ENCODE assay signal across 11 cellular contexts in genomic region chr3:16896820-16897219, GRCh38. TPM values are rescaled to one million over a fixed set of nuclear protein-coding genes. Genes with fewer than 3 reads are reported as not detected.
A peak's percentile ranks its signal among the peaks of the same experiment; 100 is the strongest.
DNase-seq lines count a peak whose midpoint lies in the region; ATAC-seq and TF ChIP-seq lines count a peak whose summit lies in the region.
"Had no signal": no experiment of that assay in that cellular context is flagged by ENCODE, and none has a peak within 500 bp of the region (broad histone marks: within the 10 kb centered on the region; RNA-seq: fewer than 3 reads in every experiment).

No MANE protein-coding gene starts in this region.

- no peaks in the 10 kb centered on the region for H3K9me3 ChIP-seq in CD4-positive, CD25-positive, alpha-beta regulatory T cell (ENCODE audit: control insufficient read depth in 2 of 2, low read length in 2 of 2)
- no peaks in the 10 kb centered on the region for H3K9me3 ChIP-seq in PC-3 (ENCODE audit: low read length)
- H3K9me3 ChIP-seq in right lobe of liver, result no peaks in the 10 kb centered on the region
- H3K9me3 ChIP-seq: tibial nerve had no signal

- CTCF ChIA-PET in PC-3 (lab: Charles Lee), result interaction anchor here (1.2 kb wide), 1 partner anchor 68 kb away, joined by 9 read pairs; no protein-coding TSS in a partner anchor

- H2AFZ ChIP-seq in PC-3 (ENCODE audit: low read length), result no peak overlapping the region

- DNase-seq in ACHN (peak; percentile 29), PC-3 (no peak), glutamatergic neuron (no peak), right lobe of liver (no peak)
- DNase-seq in CD4-positive, CD25-positive, alpha-beta regulatory T cell, result no peak
- DNase-seq: kidney, NCI-H187 treated with DMSO at 0.1 percent for 48 hours had no signal

- 77% methylated on average over 5 of the region's 5 CpGs for WGBS in right lobe of liver (ENCODE audit: insufficient coverage, low coverage, low lambda C conversion rate, missing lambda C conversion rate)

- no peak for TF ChIP-seq CTCF in PC-3 (conservative IDR thresholded peaks at IDR 0.05; ENCODE audit: low read depth, low read length)
- TF ChIP-seq CTCF in glutamatergic neuron (IDR thresholded peaks at IDR 0.05; ENCODE audit: partially characterized antibody, unreplicated experiment), result no peak
- no peak for TF ChIP-seq CTCF in right lobe of liver (IDR thresholded peaks at IDR 0.05)

- ATAC-seq in CD4-positive, CD25-positive, alpha-beta regulatory T cell (ENCODE audit: low read depth in 2 of 2), result no peak
- no peak for ATAC-seq in PC-3
- ATAC-seq in right lobe of liver, result no peak
- ATAC-seq in HG02938 (IDR thresholded peaks at IDR 0.05; ENCODE audit: unreplicated experiment), result no peak
- ATAC-seq in GM18502 (IDR thresholded peaks at IDR 0.05; ENCODE audit: poor library complexity, unreplicated experiment), result no peak

- H3K4me2 ChIP-seq in PC-3 (ENCODE audit: low read length), result peak overlapping the region; percentile 79

- H3K4me1 Mint-ChIP-seq in CD4-positive, CD25-positive, alpha-beta regulatory T cell, result peaks cover 47 to 87% (median 72%) of the 10 kb centered on the region in 4 donors
- H3K4me1 Mint-ChIP-seq in glutamatergic neuron (ENCODE audit: low read depth, unreplicated experiment), result peaks cover 60% of the 10 kb centered on the region

- H3K27ac ChIP-seq in CD4-positive, CD25-positive, alpha-beta regulatory T cell (ENCODE audit: insufficient read depth, low read length, poor library complexity, severe bottlenecking), result peak overlapping the region; percentile 8
- H3K27ac ChIP-seq in PC-3 (ENCODE audit: low read length), result peak overlapping the region; percentile 61
- no peak overlapping the region for H3K27ac ChIP-seq in right lobe of liver
- H3K27ac ChIP-seq: C4-2B, tibial nerve had no signal

- in situ Hi-C loops in ACHN (cut with HindIII; ENCODE audit: low pct_ligation_motif_present, low pct_unique_long_range_greater_than_20kb, low sequenced_read_pairs), result no loop called here

- TSS peak; percentile 55 for BruUV-seq in PC-3 (replicated peaks; lab: Mats Ljungman, UMichigan)

- H3K4me3 ChIP-seq in CD4-positive, CD25-positive, alpha-beta regulatory T cell (ENCODE audit: low read depth, low read length), result no peak overlapping the region
- peak overlapping the region; percentile 52 for H3K4me3 ChIP-seq in PC-3 (ENCODE audit: low read length)
- no peak overlapping the region for H3K4me3 ChIP-seq in right lobe of liver

- no peaks in the 10 kb centered on the region for H3K27me3 ChIP-seq in CD4-positive, CD25-positive, alpha-beta regulatory T cell (ENCODE audit: control insufficient read depth, insufficient read depth, low read length)
- no peaks in the 10 kb centered on the region for H3K27me3 ChIP-seq in PC-3 (ENCODE audit: low read length)
- no peaks in the 10 kb centered on the region for H3K27me3 ChIP-seq in right lobe of liver
- H3K27me3 ChIP-seq: tibial nerve had no signal

- H3K9ac ChIP-seq in PC-3 (ENCODE audit: low read length), result peak overlapping the region; percentile 9; the same call in 1 of the 2 replicates

- H3K4me1 ChIP-seq in CD4-positive, CD25-positive, alpha-beta regulatory T cell (ENCODE audit: control insufficient read depth, insufficient read depth, low read length, poor library complexity, severe bottlenecking), result peaks cover 43% of the 10 kb centered on the region
- H3K4me1 ChIP-seq in PC-3 (ENCODE audit: insufficient read depth, low read length) (peaks cover 25% of the 10 kb centered on the region), right lobe of liver (peaks cover 0 to 10% (median 5%) of the 10 kb centered on the region in 4 donors)

- peak overlapping the region in 2 of 4 donors; percentile 8 to 58 for H3K4me3 Mint-ChIP-seq in CD4-positive, CD25-positive, alpha-beta regulatory T cell
- peak overlapping the region; percentile 66 for H3K4me3 Mint-ChIP-seq in glutamatergic neuron (ENCODE audit: unreplicated experiment)

- peak overlapping the region in 2 of 3 donors; percentile 83 to 91 for H3K27ac Mint-ChIP-seq in CD4-positive, CD25-positive, alpha-beta regulatory T cell
- peak overlapping the region; percentile 86 for H3K27ac Mint-ChIP-seq in glutamatergic neuron (ENCODE audit: unreplicated experiment)

- no peaks in the 10 kb centered on the region for H3K27me3 Mint-ChIP-seq in CD4-positive, CD25-positive, alpha-beta regulatory T cell
- H3K27me3 Mint-ChIP-seq in glutamatergic neuron (ENCODE audit: unreplicated experiment), result peaks cover 7% of the 10 kb centered on the region

- intact Hi-C loops in PC-3 (cut with micrococcal nuclease), result loop anchor here (1.0 to 2.0 kb wide), 4 partner anchors 68 to 232 kb away; no protein-coding TSS in a partner anchor
- intact Hi-C loops in right lobe of liver (cut with DNase I), result no loop called here

- POLR2A ChIA-PET in PC-3 (lab: Charles Lee; ENCODE audit: unreplicated experiment), result no interaction called here

- peaks cover 63% of the 10 kb centered on the region for H3K79me2 ChIP-seq in PC-3 (ENCODE audit: low read length)

- no peaks in the 10 kb centered on the region for H4K20me1 ChIP-seq in PC-3 (ENCODE audit: low read length)

- TF ChIP-seq POLR2A in right lobe of liver (IDR thresholded peaks at IDR 0.05), result no peak

- peaks cover 0 to 2% (median 0%) of the 10 kb centered on the region in 7 donors for H3K9me3 Mint-ChIP-seq in CD4-positive, CD25-positive, alpha-beta regulatory T cell
- H3K9me3 Mint-ChIP-seq in glutamatergic neuron (ENCODE audit: unreplicated experiment), result peaks cover 14% of the 10 kb centered on the region

- no peaks in the 10 kb centered on the region for H3K9me2 ChIP-seq in PC-3 (replicated peaks; ENCODE audit: low read length)

- H3F3A ChIP-seq in PC-3 (ENCODE audit: low read length, unreplicated experiment), result no peaks in the 10 kb centered on the region

- peaks cover 2% of the 10 kb centered on the region for H3K36me3 ChIP-seq in CD4-positive, CD25-positive, alpha-beta regulatory T cell (ENCODE audit: control insufficient read depth, insufficient read depth, low read length)
- H3K36me3 ChIP-seq in PC-3 (ENCODE audit: low read depth, low read length) (no peaks in the 10 kb centered on the region), right lobe of liver (no peaks in the 10 kb centered on the region)
- H3K36me3 ChIP-seq: tibial nerve had no signal

- no peaks in the 10 kb centered on the region for H3K36me3 Mint-ChIP-seq in CD4-positive, CD25-positive, alpha-beta regulatory T cell
- no peaks in the 10 kb centered on the region for H3K36me3 Mint-ChIP-seq in glutamatergic neuron (ENCODE audit: unreplicated experiment)

RNA-seq across cellular contexts. Expression of gene PLCL2, which starts 12.1 kb away (rescaled TPM):
- total RNA-seq in CD4-positive, CD25-positive, alpha-beta regulatory T cell, result 42.9 TPM
- polyA plus RNA-seq in CD4-positive, CD25-positive, alpha-beta regulatory T cell, result 10 to 100 TPM; 27.1 to 36.4 (median 32.9) TPM
- 9.8 and 10.5 TPM in 2 replicates for total RNA-seq in PC-3 (2014; rRNA removed)
- total RNA-seq in glutamatergic neuron (ENCODE audit: unreplicated experiment), result 71.1 TPM
- 1 to 10 TPM; 4.6 to 8.2 (median 6.9) TPM for total RNA-seq in right lobe of liver

Comparison
In these comparisons a context has a peak if more than half of its experiments do, and no peak if none do; other contexts are left out.
1. H3K27ac ChIP-seq: peak in CD4-positive, CD25-positive, alpha-beta regulatory T cell (single experiment) and PC-3 (single experiment); none in right lobe of liver (0 of 3).